Comparison of ENCODE assay signal across 8 cellular contexts in the genomic region with DNA sequence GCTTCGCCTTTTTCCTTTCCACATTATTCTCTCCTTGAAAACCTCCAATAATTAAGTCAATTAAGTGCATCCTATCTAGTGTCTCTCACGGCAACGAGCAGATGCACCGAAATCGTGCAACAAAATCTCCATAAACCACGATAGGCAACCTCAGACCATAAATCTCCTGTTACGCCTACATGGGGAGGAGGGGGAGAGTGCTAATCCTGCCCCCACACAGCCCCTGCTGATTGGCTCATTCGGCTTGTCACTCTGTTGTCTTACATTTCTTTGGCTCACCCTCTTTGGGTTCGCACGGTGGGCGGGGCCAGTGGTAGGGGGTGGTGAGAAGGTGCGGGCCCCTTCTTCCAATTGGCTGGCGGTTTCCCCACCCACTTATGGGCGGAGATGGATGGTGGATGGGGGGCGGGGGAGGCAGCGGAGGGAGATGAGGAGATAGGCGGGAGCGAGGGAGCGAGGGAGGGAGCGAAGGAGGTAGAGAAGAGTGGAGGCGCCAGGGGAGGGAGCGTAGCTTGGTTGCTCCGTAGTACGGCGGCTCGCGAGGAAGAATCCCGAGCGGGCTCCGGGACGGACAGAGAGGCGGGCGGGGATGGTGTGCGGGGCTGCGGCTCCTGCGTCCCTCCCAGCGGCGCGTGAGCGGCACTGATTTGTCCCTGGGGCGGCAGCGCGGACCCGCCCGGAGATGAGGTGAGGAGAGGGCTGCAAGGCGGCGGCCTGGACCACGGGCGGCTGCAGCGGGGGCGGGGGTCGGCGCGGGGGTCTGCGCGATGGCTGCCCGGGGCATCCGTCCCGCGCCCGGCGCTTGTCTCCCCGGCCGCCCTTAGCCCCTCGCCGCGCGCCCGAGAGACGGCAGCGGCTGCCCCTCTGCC. TPM values are rescaled to one million over a fixed set of nuclear protein-coding genes. Genes with fewer than 3 reads are reported as not detected.
A peak's percentile ranks its signal among the peaks of the same experiment; 100 is the strongest.
DNase-seq lines count a peak whose midpoint lies in the region; ATAC-seq, FAIRE-seq and TF ChIP-seq lines count a peak whose summit lies in the region.

TSS of gene ITSN1 (plus strand) at position 475 of the 869 bp plus-strand sequence. CDS start 76,328 bp downstream, outside the sequence.

- peak within 1 kb of the TSS; percentile 88 to 90 for H3K27ac ChIP-seq in kidney (ENCODE audit: low read depth in 2 of 2, low read length in 2 of 2)

- peak; percentile 99 for DNase-seq in AG09319 (ENCODE audit: extremely low read depth, low read depth)
- DNase-seq in NCI-H460 (ENCODE audit: extremely low read depth, low read depth) = peak; percentile 98
- peak; percentile 100 for DNase-seq in activated CD4-positive, alpha-beta T cell treated with anti-CD3 and anti-CD28 coated beads for 24 hours (ENCODE audit: low read depth in 2 of 2)
- peak; percentile 100 for DNase-seq in chondrocyte (ENCODE audit: low spot score)
- DNase-seq in kidney = peak; percentile 100
- DNase-seq in stimulated activated CD4-positive, alpha-beta T cell treated with anti-CD3 and anti-CD28 coated beads, Interleukin-15, amount 100 ng/mL, for 1 hour (ENCODE audit: low read depth in 1 of 2, low spot score in 1 of 2) = peak; percentile 99

- no peaks in the 10 kb centered on the region for H3K9me3 ChIP-seq in kidney (ENCODE audit: control insufficient read depth in 1 of 2, low read length in 2 of 2)

- H3K4me1 ChIP-seq in kidney (ENCODE audit: control insufficient read depth in 1 of 2, insufficient read depth in 1 of 2, low read depth in 1 of 2, low read length in 2 of 2) = peaks cover 2 to 6% of the 10 kb centered on the region in 2 donors

- peak within 1 kb of the TSS; percentile 97 for H3K27ac Mint-ChIP-seq in chondrocyte (ENCODE audit: unreplicated experiment)

- H3K36me3 ChIP-seq in kidney (ENCODE audit: control insufficient read depth in 1 of 2, insufficient read depth in 2 of 2, low read length in 2 of 2) = no peaks in the 10 kb centered on the region

- H3K9me3 Mint-ChIP-seq in chondrocyte (ENCODE audit: low read depth) = no peaks in the 10 kb centered on the region

- peak within 1 kb of the TSS; percentile 80 to 91 for H3K4me3 ChIP-seq in kidney (ENCODE audit: low read length in 2 of 2)

- peak; percentile 92 for FAIRE-seq in kidney (lab: Jason Lieb, UNC)

- H3K36me3 Mint-ChIP-seq in chondrocyte (ENCODE audit: low read depth) = no peaks in the 10 kb centered on the region

- no peaks in the 10 kb centered on the region for H3K27me3 Mint-ChIP-seq in chondrocyte (ENCODE audit: low read depth)

- H3K9ac ChIP-seq in kidney (ENCODE audit: low read length in 2 of 2) = peak within 1 kb of the TSS; percentile 38 to 94

- ATAC-seq in GM19043 (IDR thresholded peaks at IDR 0.05; ENCODE audit: low read depth, unreplicated experiment) (peak; percentile 81), HG03432 (IDR thresholded peaks at IDR 0.05; ENCODE audit: unreplicated experiment) (peak; percentile 84)

- intact Hi-C loops in kidney (cut with DNase I) = no loop called here

- H3K4me3 Mint-ChIP-seq in chondrocyte (ENCODE audit: unreplicated experiment) = peak within 1 kb of the TSS; percentile 94

- TF ChIP-seq CTCF in AG09319 (IDR thresholded peaks at IDR 0.05; ENCODE audit: low read depth, low read length) (no peak), chondrocyte (IDR thresholded peaks at IDR 0.05) (no peak), kidney (IDR thresholded peaks at IDR 0.05; ENCODE audit: borderline replicate concordance, extremely low read depth, insufficient read depth) (no peak)

- H3K4me1 Mint-ChIP-seq in chondrocyte (ENCODE audit: low read depth) = peaks cover 28% of the 10 kb centered on the region

RNA-seq across cellular contexts. Expression of gene ITSN1, which starts in this region (rescaled TPM):
- total RNA-seq in NCI-H460 (2014; rRNA removed; shearing (Covaris generic)) = 16.7 and 18.8 TPM in 2 replicates
- polyA plus RNA-seq in NCI-H460 (2014; cell fraction: nucleus; rRNA removed) = 43.9 and 74.4 TPM in 2 replicates
- 29.8 to 39.7 TPM (median 31.3 TPM) in 3 replicates for total RNA-seq in chondrocyte
- total RNA-seq in kidney = 42.5 TPM
- 8.1 TPM for polyA plus RNA-seq in kidney (ENCODE audit: insufficient read depth, low read depth, low replicate concordance)

Comparison
In these comparisons a context has a peak if more than half of its experiments do, and no peak if none do; other contexts are left out.
1. Peak in every context shown above with its lines: DNase-seq, ATAC-seq, H3K4me3 ChIP-seq and H3K27ac ChIP-seq.